In the genomic region with DNA sequence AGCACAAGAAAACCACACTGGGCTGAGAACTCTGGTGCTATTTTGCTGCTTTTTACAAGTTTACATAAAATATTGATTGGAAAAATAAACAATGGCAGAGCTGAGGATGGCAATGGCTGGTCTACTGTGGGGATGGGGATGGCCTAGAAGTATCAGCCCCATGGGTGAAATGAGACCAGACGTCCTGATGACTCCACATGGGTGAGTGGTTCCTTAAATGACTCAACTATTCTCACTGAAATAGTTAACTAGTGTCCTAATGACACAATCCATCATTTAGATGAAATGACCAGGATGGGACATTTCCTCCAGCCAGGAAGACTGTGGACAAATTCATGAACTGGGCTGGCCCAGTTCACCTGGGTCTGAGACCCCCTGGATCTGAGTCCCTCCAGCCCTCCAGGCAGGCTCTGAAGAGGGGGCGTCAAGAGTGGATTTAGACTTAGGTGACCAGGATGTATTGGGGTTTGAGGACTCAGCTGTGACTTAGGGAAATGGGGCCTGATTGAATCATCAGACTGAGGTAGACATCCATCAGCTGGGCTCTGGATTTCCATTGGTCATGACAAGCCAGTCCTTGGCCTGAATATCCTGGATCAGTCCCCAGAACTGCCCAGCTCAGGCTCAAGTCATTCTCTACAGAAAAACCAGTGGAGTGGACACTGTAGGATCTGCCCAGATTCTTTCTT, we compare ENCODE assay signal across 24 cellular contexts.
"Had no signal": no experiment of that assay in that cellular context is flagged by ENCODE, and none has a peak within 500 bp of the region (broad histone marks: within the 10 kb centered on the region; RNA-seq: fewer than 3 reads in every experiment).

No MANE protein-coding gene starts in this region.

- DNase-seq: activated CD4-positive, alpha-beta T cell treated with anti-CD3 and anti-CD28 coated beads for 1 hour; activated CD4-positive, alpha-beta T cell treated with anti-CD3 and anti-CD28 coated beads, Interleukin-2, amount 50 U/mL, for 48 hours; activated naive CD4-positive, alpha-beta T cell treated with anti-CD3 and anti-CD28 coated beads for 36 hours; activated naive CD8-positive, alpha-beta T cell treated with anti-CD3 and anti-CD28 coated beads, Interleukin-2, amount 50 U/mL, for 24 hours; activated T-cell treated with anti-CD3 and anti-CD28 coated beads, Interleukin-2, amount 50 U/mL, for 24 hours; anterior cingulate cortex; brain microvascular endothelial cell; central memory CD4-positive, alpha-beta T cell; heart left ventricle; ovary; psoas muscle; right cardiac atrium; stimulated activated CD4-positive, alpha-beta T cell treated with anti-CD3 and anti-CD28 coated beads, Interleukin-15, amount 100 ng/mL, for 24 hours; stimulated activated CD4-positive, alpha-beta T cell treated with anti-CD3 and anti-CD28 coated beads, Interleukin-2, amount 100 ng/mL, for 48 hours; stimulated activated naive CD8-positive, alpha-beta T cell treated with anti-CD3 and anti-CD28 coated beads, Interleukin-15, amount 100 ng/mL, for 72 hours; T-helper 1 cell; T1000; trophoblast cell had no signal

- ATAC-seq: activated naive CD8-positive, alpha-beta T cell treated with anti-CD3 and anti-CD28 coated beads, Interleukin-2, amount 50 U/mL, for 24 hours; gastroesophageal sphincter; heart left ventricle; psoas muscle had no signal

- H3K4me1 Mint-ChIP-seq: memory B cell, neural progenitor cell had no signal

- H3K36me3 ChIP-seq: brain microvascular endothelial cell, gastroesophageal sphincter, heart left ventricle, neural progenitor cell, ovary, vagina had no signal

- H3K4me3 Mint-ChIP-seq: activated naive CD4-positive, alpha-beta T cell treated with anti-CD3 and anti-CD28 coated beads for 36 hours; activated naive CD8-positive, alpha-beta T cell treated with anti-CD3 and anti-CD28 coated beads, Interleukin-2, amount 50 U/mL, for 24 hours; activated T-cell treated with anti-CD3 and anti-CD28 coated beads, Interleukin-2, amount 50 U/mL, for 24 hours; memory B cell; neural progenitor cell; stimulated activated naive CD8-positive, alpha-beta T cell treated with anti-CD3 and anti-CD28 coated beads, Interleukin-15, amount 100 ng/mL, for 72 hours had no signal

- H3K27me3 Mint-ChIP-seq: activated naive CD8-positive, alpha-beta T cell treated with anti-CD3 and anti-CD28 coated beads, Interleukin-2, amount 50 U/mL, for 24 hours; activated T-cell treated with anti-CD3 and anti-CD28 coated beads, Interleukin-2, amount 50 U/mL, for 24 hours; stimulated activated naive CD8-positive, alpha-beta T cell treated with anti-CD3 and anti-CD28 coated beads, Interleukin-15, amount 100 ng/mL, for 72 hours had no signal

- H3K4me1 ChIP-seq: gastroesophageal sphincter, neural progenitor cell, psoas muscle, vagina had no signal

- H3K9me3 Mint-ChIP-seq: activated naive CD4-positive, alpha-beta T cell treated with anti-CD3 and anti-CD28 coated beads for 36 hours; activated naive CD8-positive, alpha-beta T cell treated with anti-CD3 and anti-CD28 coated beads, Interleukin-2, amount 50 U/mL, for 24 hours; activated T-cell treated with anti-CD3 and anti-CD28 coated beads, Interleukin-2, amount 50 U/mL, for 24 hours; memory B cell; neural progenitor cell; stimulated activated naive CD8-positive, alpha-beta T cell treated with anti-CD3 and anti-CD28 coated beads, Interleukin-15, amount 100 ng/mL, for 72 hours had no signal

- H3K4me3 ChIP-seq: coronary artery, gastroesophageal sphincter, heart left ventricle, neural progenitor cell, ovary, psoas muscle, skin epidermis, vagina had no signal

- H3K27me3 ChIP-seq: ovary, vagina had no signal

- H3K36me3 Mint-ChIP-seq: memory B cell, neural progenitor cell had no signal

- H3K27ac Mint-ChIP-seq: activated naive CD4-positive, alpha-beta T cell treated with anti-CD3 and anti-CD28 coated beads for 36 hours; activated naive CD8-positive, alpha-beta T cell treated with anti-CD3 and anti-CD28 coated beads, Interleukin-2, amount 50 U/mL, for 24 hours; memory B cell; neural progenitor cell; stimulated activated naive CD8-positive, alpha-beta T cell treated with anti-CD3 and anti-CD28 coated beads, Interleukin-15, amount 100 ng/mL, for 72 hours had no signal

- H3K27ac ChIP-seq: brain microvascular endothelial cell, coronary artery, gastroesophageal sphincter, neural progenitor cell, ovary, psoas muscle, vagina had no signal

- H3K9me3 ChIP-seq: gastroesophageal sphincter, heart left ventricle, ovary, psoas muscle, vagina had no signal
